Comparison of ENCODE assay signal across 2 cellular contexts in genomic region chr5:16615737-16616535, GRCh38.
TF ChIP-seq lines count a peak whose summit lies in the region.

No MANE protein-coding gene starts in this region.

TF ChIP-seq in A549, 52 proteins besides CTCF, POLR2A, EP300 and RAD21:
- TF ChIP-seq JUN (IDR thresholded peaks at IDR 0.05): no peak
- no peak for TF ChIP-seq NR3C1 (IDR thresholded peaks at IDR 0.05)
- TF ChIP-seq ELK1 (IDR thresholded peaks at IDR 0.05; ENCODE audit: low read depth, low read length): no peak
- TF ChIP-seq NPAS2 (CRISPR knock-in tag; IDR thresholded peaks at IDR 0.05; ENCODE audit: borderline replicate concordance): no peak
- TF ChIP-seq RFX5 (IDR thresholded peaks at IDR 0.05): 0 out of 2 replicates have a peak, but pooled peaks have one; percentile 58

TF ChIP-seq in H1, 55 proteins besides CTCF, POLR2A, EP300 and RAD21:
- no peak for TF ChIP-seq ATF2 (IDR thresholded peaks at IDR 0.05; ENCODE audit: low read length)
- no peak for TF ChIP-seq TAF1 (IDR thresholded peaks at IDR 0.05; ENCODE audit: low read depth, low read length)
- peak; percentile 65; the same call in 1 of the 2 replicates for TF ChIP-seq RFX5 (IDR thresholded peaks at IDR 0.05; ENCODE audit: borderline replicate concordance, low read depth, low read length)
- no peak for TF ChIP-seq CEBPB (IDR thresholded peaks at IDR 0.05; ENCODE audit: low read depth, low read length)
- no peak for TF ChIP-seq NRF1 (IDR thresholded peaks at IDR 0.05; ENCODE audit: low read depth, low read length)
- TF ChIP-seq MAFK (IDR thresholded peaks at IDR 0.05; ENCODE audit: low read depth, low read length): no peak
- TF ChIP-seq KDM5A (IDR thresholded peaks at IDR 0.05; ENCODE audit: low read length): no peak
- peak; percentile 23; the same call in 1 of the 2 replicates for TF ChIP-seq RBBP5 (IDR thresholded peaks at IDR 0.05; ENCODE audit: borderline replicate concordance, low read depth, low read length)
- peak; percentile 27 for TF ChIP-seq RNF2 (IDR thresholded peaks at IDR 0.05; ENCODE audit: borderline replicate concordance, low read depth, low read length, missing control alignments, poor library complexity, severe bottlenecking)
- TF ChIP-seq SUZ12 (IDR thresholded peaks at IDR 0.05; ENCODE audit: low read length): peak; percentile 85; the same call in 1 of the 2 replicates
- TF ChIP-seq GTF2F1 (IDR thresholded peaks at IDR 0.05; ENCODE audit: borderline replicate concordance, low read depth, low read length): no peak
- peak; percentile 73 for TF ChIP-seq EZH2 (IDR thresholded peaks at IDR 0.05; ENCODE audit: low read depth, low read length, severe bottlenecking)
- TF ChIP-seq POU5F1 (IDR thresholded peaks at IDR 0.05; ENCODE audit: low read depth, low read length): no peak
- no peak for TF ChIP-seq JUN (IDR thresholded peaks at IDR 0.05; ENCODE audit: low read depth, low read length)
